26 cellular contexts compared by ENCODE assay signal in the genomic region with DNA sequence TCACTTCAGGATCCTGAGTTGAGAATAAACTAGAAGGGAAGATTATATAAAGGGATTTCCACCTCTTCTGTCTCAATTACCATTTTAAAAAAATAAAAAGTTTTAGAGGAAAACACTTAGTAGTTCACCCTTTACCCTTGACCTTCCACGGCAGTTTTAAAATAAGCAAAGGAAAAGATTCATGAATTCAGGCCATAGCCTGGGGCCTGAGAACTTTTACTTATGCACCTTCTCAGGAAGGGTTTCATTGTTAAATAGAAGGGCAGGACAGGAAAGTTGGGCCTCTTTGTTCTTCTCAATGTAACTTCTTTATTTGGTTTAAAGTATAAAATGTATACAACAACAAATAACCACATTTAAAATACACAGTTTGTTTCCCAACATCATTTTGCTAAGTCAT.
"Had no signal": no experiment of that assay in that cellular context is flagged by ENCODE, and none has a peak within 500 bp of the region (broad histone marks: within the 10 kb centered on the region; RNA-seq: fewer than 3 reads in every experiment).

No MANE protein-coding gene starts in this region.

- H3K4me1 ChIP-seq: body of pancreas, SJSA1 had no signal

- DNase-seq: activated CD4-positive, alpha-beta T cell treated with anti-CD3 and anti-CD28 coated beads, Interleukin-2, amount 10 ng/mL, durations not matched to agents 24 days and 14 days; activated CD4-positive, alpha-beta T cell treated with anti-CD3 and anti-CD28 coated beads, Interleukin-2, amount 50 U/mL, for 4 hours; activated CD8-positive, alpha-beta T cell treated with anti-CD3 and anti-CD28 coated beads, Interleukin-2, amount 10 ng/mL, durations not matched to agents 7 days and 5 days; activated gamma-delta T cell; activated naive CD4-positive, alpha-beta T cell treated with Interleukin-2 at 50 U/mL for 16 hours; activated naive CD8-positive, alpha-beta T cell treated with anti-CD3 and anti-CD28 coated beads, Interleukin-2, amount 10 ng/mL, durations not matched to agents 7 days and 5 days; activated T-cell treated with anti-CD3 and anti-CD28 coated beads, Interleukin-2, amount 50 U/mL, for 24 hours; amygdala; body of pancreas; Karpas-422; KBM-7; MG63; NCI-H1048; NCI-H1436 treated with DMSO at 0.1 percent for 48 hours; NCI-H1694 treated with DMSO at 0.1 percent for 48 hours; NCI-H2029; NCI-H345; NCI-H524 treated with DMSO at 0.1 percent for 48 hours; SHP77; SK-N-SH had no signal

- H3K4me2 ChIP-seq: SK-N-SH had no signal

- H3K9me3 Mint-ChIP-seq: activated CD4-positive, alpha-beta T cell treated with anti-CD3 and anti-CD28 coated beads, Interleukin-2, amount 10 ng/mL, durations not matched to agents 24 days and 14 days; activated naive CD4-positive, alpha-beta T cell treated with anti-CD3 and anti-CD28 coated beads, Interleukin-2, amount 50 U/mL, for 24 hours; activated naive CD8-positive, alpha-beta T cell treated with anti-CD3 and anti-CD28 coated beads, Interleukin-2, amount 10 ng/mL, durations not matched to agents 7 days and 5 days; activated T-cell treated with anti-CD3 and anti-CD28 coated beads, Interleukin-2, amount 50 U/mL, for 24 hours; activated T-helper 2 cell treated with anti-CD3 and anti-CD28 coated beads, Interferon-gamma antibody, Interleukin-2, Interleukin-4, amounts not matched to agents 10 μg/mL and 5 μg/mL and 100 μg/mL, durations not matched to agents 14 hours and 24 hours and 36 hours; T-helper 1 cell treated with Interleukin-12 subunit alpha and Interleukin-12 subunit beta and Interleukin-4 antibody, amounts not matched to agents 30 μg/mL and 1 μg/mL, for 36 hours; T-helper 2 cell treated with Interferon-gamma antibody and Interleukin-4, amounts not matched to agents 5 μg/mL and 100 μg/mL, for 36 hours had no signal

- H3K27me3 Mint-ChIP-seq: activated CD4-positive, alpha-beta T cell treated with anti-CD3 and anti-CD28 coated beads, Interleukin-2, amount 10 ng/mL, durations not matched to agents 24 days and 14 days; activated naive CD4-positive, alpha-beta T cell treated with anti-CD3 and anti-CD28 coated beads, Interleukin-2, amount 50 U/mL, for 24 hours; activated naive CD8-positive, alpha-beta T cell treated with anti-CD3 and anti-CD28 coated beads, Interleukin-2, amount 10 ng/mL, durations not matched to agents 7 days and 5 days; activated T-cell treated with anti-CD3 and anti-CD28 coated beads, Interleukin-2, amount 50 U/mL, for 24 hours had no signal

- H3K27ac Mint-ChIP-seq: activated CD4-positive, alpha-beta T cell treated with anti-CD3 and anti-CD28 coated beads, Interleukin-2, amount 10 ng/mL, durations not matched to agents 24 days and 14 days; activated CD8-positive, alpha-beta T cell treated with anti-CD3 and anti-CD28 coated beads, Interleukin-2, amount 10 ng/mL, durations not matched to agents 7 days and 5 days; activated naive CD4-positive, alpha-beta T cell treated with anti-CD3 and anti-CD28 coated beads, Interleukin-2, amount 50 U/mL, for 24 hours; activated naive CD8-positive, alpha-beta T cell treated with anti-CD3 and anti-CD28 coated beads, Interleukin-2, amount 10 ng/mL, durations not matched to agents 7 days and 5 days; activated T-cell treated with anti-CD3 and anti-CD28 coated beads, Interleukin-2, amount 50 U/mL, for 24 hours; activated T-helper 2 cell treated with anti-CD3 and anti-CD28 coated beads, Interferon-gamma antibody, Interleukin-2, Interleukin-4, amounts not matched to agents 10 μg/mL and 5 μg/mL and 100 μg/mL, durations not matched to agents 14 hours and 24 hours and 36 hours; T-helper 1 cell treated with Interleukin-12 subunit alpha and Interleukin-12 subunit beta and Interleukin-4 antibody, amounts not matched to agents 30 μg/mL and 1 μg/mL, for 36 hours; T-helper 2 cell treated with Interferon-gamma antibody and Interleukin-4, amounts not matched to agents 5 μg/mL and 100 μg/mL, for 36 hours had no signal

- H3K4me3 ChIP-seq: body of pancreas, MG63, SJSA1 had no signal

- H3K27me3 ChIP-seq: body of pancreas, MG63, SJSA1 had no signal

- ATAC-seq: activated CD8-positive, alpha-beta T cell treated with anti-CD3 and anti-CD28 coated beads, Interleukin-2, amount 10 ng/mL, durations not matched to agents 7 days and 5 days; body of pancreas; Panc1 had no signal

- H3K4me1 Mint-ChIP-seq: activated naive CD4-positive, alpha-beta T cell treated with anti-CD3 and anti-CD28 coated beads, Interleukin-2, amount 50 U/mL, for 24 hours had no signal

- H3K27ac ChIP-seq: body of pancreas, SJSA1 had no signal

- H3K4me3 Mint-ChIP-seq: activated CD4-positive, alpha-beta T cell treated with anti-CD3 and anti-CD28 coated beads, Interleukin-2, amount 10 ng/mL, durations not matched to agents 24 days and 14 days; activated CD8-positive, alpha-beta T cell treated with anti-CD3 and anti-CD28 coated beads, Interleukin-2, amount 10 ng/mL, durations not matched to agents 7 days and 5 days; activated naive CD4-positive, alpha-beta T cell treated with anti-CD3 and anti-CD28 coated beads, Interleukin-2, amount 50 U/mL, for 24 hours; activated naive CD8-positive, alpha-beta T cell treated with anti-CD3 and anti-CD28 coated beads, Interleukin-2, amount 10 ng/mL, durations not matched to agents 7 days and 5 days; activated T-cell treated with anti-CD3 and anti-CD28 coated beads, Interleukin-2, amount 50 U/mL, for 24 hours; T-helper 1 cell treated with Interleukin-12 subunit alpha and Interleukin-12 subunit beta and Interleukin-4 antibody, amounts not matched to agents 30 μg/mL and 1 μg/mL, for 36 hours; T-helper 2 cell treated with Interferon-gamma antibody and Interleukin-4, amounts not matched to agents 5 μg/mL and 100 μg/mL, for 36 hours had no signal

- H3K9ac ChIP-seq: SK-N-SH had no signal

- H3K9me3 ChIP-seq: body of pancreas, MG63, SJSA1, SK-N-SH had no signal
